In genomic region chr2:105125428-105125827, GRCh38 we compare ENCODE assay signal across 11 cellular contexts.
DNase-seq lines count a peak whose midpoint lies in the region; ATAC-seq and TF ChIP-seq lines count a peak whose summit lies in the region.
"Had no signal": no experiment of that assay in that cellular context is flagged by ENCODE, and none has a peak within 500 bp of the region (broad histone marks: within the 10 kb centered on the region; RNA-seq: fewer than 3 reads in every experiment).

No MANE protein-coding gene starts in this region.

- H3K4me1 ChIP-seq in mesendoderm (ENCODE audit: control insufficient read depth, low read depth, low read length) = no peaks in the 10 kb centered on the region

- no peak overlapping the region for H2BK5ac ChIP-seq in mesendoderm (ENCODE audit: low read length)

- no peak overlapping the region for H4K8ac ChIP-seq in mesendoderm (ENCODE audit: low read depth, low read length)

- ATAC-seq in WTC11 = peak; percentile 97
- no peak for ATAC-seq in HG02798 (IDR thresholded peaks at IDR 0.05; ENCODE audit: poor library complexity, unreplicated experiment)
- no peak for ATAC-seq in HG02610 (IDR thresholded peaks at IDR 0.05; ENCODE audit: unreplicated experiment)

- H3K4me2 ChIP-seq in mesendoderm (ENCODE audit: low read length) = no peak overlapping the region

- H3K27me3 Mint-ChIP-seq in WTC11 (ENCODE audit: low read depth) = no peaks in the 10 kb centered on the region; the same call in none of the 2 replicates

- H3K27me3 ChIP-seq in mesendoderm (ENCODE audit: insufficient read depth, low read length, poor library complexity) = no peaks in the 10 kb centered on the region

- no peak overlapping the region for H3K4ac ChIP-seq in mesendoderm (ENCODE audit: low read depth, low read length)

- no peak for TF ChIP-seq CTCF in WTC11 (IDR thresholded peaks at IDR 0.05)

- H3K9me3 Mint-ChIP-seq in WTC11 = peaks cover 15% of the 10 kb centered on the region
- H3K9me3 Mint-ChIP-seq: CD4-positive, CD25-positive, alpha-beta regulatory T cell had no signal

- no peak overlapping the region for H3K27ac ChIP-seq in mesendoderm (ENCODE audit: low read depth, low read length)
- H3K27ac ChIP-seq: neutrophil had no signal

- no peak overlapping the region for H3K18ac ChIP-seq in mesendoderm (ENCODE audit: low read length)

- H3K56ac ChIP-seq in mesendoderm (ENCODE audit: low read length) = no peak overlapping the region

- H2BK15ac ChIP-seq in mesendoderm (replicated peaks; ENCODE audit: low read depth) = no peak overlapping the region

- H3K27ac Mint-ChIP-seq in WTC11 = no peak overlapping the region
- H3K27ac Mint-ChIP-seq: CD4-positive, CD25-positive, alpha-beta regulatory T cell had no signal

- H2AK5ac ChIP-seq in mesendoderm (ENCODE audit: low read length) = no peak overlapping the region

- H3K4me3 ChIP-seq in Jurkat, Clone E6-1 (ENCODE audit: low read length) = no peak overlapping the region
- no peak overlapping the region for H3K4me3 ChIP-seq in mesendoderm (ENCODE audit: low read length)

- H3K23ac ChIP-seq in mesendoderm (ENCODE audit: low read length) = no peak overlapping the region

- DNase-seq in DMS 273 treated with DMSO at 0.1 percent for 48 hours (lab: John Stamatoyannopoulos, UW) (peak; percentile 12), WTC11 (ENCODE audit: low spot score) (peak; percentile 34), mesendoderm (peak; percentile 85), COLO829 (ENCODE audit: low spot score) (no peak), 8988T (no peak)
- peak; percentile 10 for DNase-seq in Jurkat, Clone E6-1 (ENCODE audit: low read depth, low spot score)
- DNase-seq: CD4-positive, CD25-positive, alpha-beta regulatory T cell; KBM-7 had no signal

- WGBS in mesendoderm (ENCODE audit: extremely low coverage, insufficient coverage, low lambda C conversion rate) = no CpG with 5 or more reads among the region's 4 CpGs

- no peak overlapping the region for H3K9ac ChIP-seq in mesendoderm (ENCODE audit: low read length)

- peaks cover 14% of the 10 kb centered on the region for H3K4me1 Mint-ChIP-seq in WTC11
- H3K4me1 Mint-ChIP-seq: CD4-positive, CD25-positive, alpha-beta regulatory T cell had no signal

- peaks cover 6% of the 10 kb centered on the region; the same call in 1 of the 2 replicates for H3K36me3 Mint-ChIP-seq in WTC11
- H3K36me3 Mint-ChIP-seq: CD4-positive, CD25-positive, alpha-beta regulatory T cell had no signal

- CTCF ChIA-PET in WTC11 (lab: Charles Lee) = interaction anchor here (0.6 to 3.3 kb wide), 10 partner anchors 9 to 1132 kb away, joined by 3 to 12 read pairs (median 4); no protein-coding TSS in a partner anchor

- no peaks in the 10 kb centered on the region for H3K36me3 ChIP-seq in mesendoderm (ENCODE audit: control insufficient read depth, insufficient read depth, low read length)
- H3K36me3 ChIP-seq: neutrophil had no signal

- POLR2A ChIA-PET in WTC11 (lab: Charles Lee) = no interaction called here

- no peaks in the 10 kb centered on the region for H3K79me2 ChIP-seq in mesendoderm (ENCODE audit: control insufficient read depth, insufficient read depth, low read length)

- peak overlapping the region; percentile 52 for H3K4me3 Mint-ChIP-seq in WTC11
- H3K4me3 Mint-ChIP-seq: CD4-positive, CD25-positive, alpha-beta regulatory T cell had no signal

- no peak overlapping the region for H4K5ac ChIP-seq in mesendoderm (ENCODE audit: low read length)

- no peak overlapping the region for H2BK120ac ChIP-seq in mesendoderm (ENCODE audit: low read depth, low read length)

- no peaks in the 10 kb centered on the region for H3K79me1 ChIP-seq in mesendoderm (ENCODE audit: low read length)

TF ChIP-seq in WTC11, 78 proteins besides CTCF, POLR2A, EP300 and RAD21:
- TF ChIP-seq, protein P1, sequence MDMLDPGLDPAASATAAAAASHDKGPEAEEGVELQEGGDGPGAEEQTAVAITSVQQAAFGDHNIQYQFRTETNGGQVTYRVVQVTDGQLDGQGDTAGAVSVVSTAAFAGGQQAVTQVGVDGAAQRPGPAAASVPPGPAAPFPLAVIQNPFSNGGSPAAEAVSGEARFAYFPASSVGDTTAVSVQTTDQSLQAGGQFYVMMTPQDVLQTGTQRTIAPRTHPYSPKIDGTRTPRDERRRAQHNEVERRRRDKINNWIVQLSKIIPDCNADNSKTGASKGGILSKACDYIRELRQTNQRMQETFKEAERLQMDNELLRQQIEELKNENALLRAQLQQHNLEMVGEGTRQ (CRISPR knock-in tag; IDR thresholded peaks at IDR 0.05) = peak; percentile 56
- TF ChIP-seq ATF6 (CRISPR knock-in tag; IDR thresholded peaks at IDR 0.05) = no peak
TF ChIP-seq in WTC11: peak in this region for 1.

Comparison
In these comparisons a context has a peak if more than half of its experiments do, and no peak if none do; other contexts are left out.
1. DNase-seq: peak in DMS 273 treated with DMSO at 0.1 percent for 48 hours (single experiment), Jurkat, Clone E6-1 (single experiment), WTC11 (single experiment) and mesendoderm (single experiment); none in COLO829 (single experiment) and 8988T (single experiment).